Comparison of ENCODE assay signal across 2 cellular contexts in the genomic region with DNA sequence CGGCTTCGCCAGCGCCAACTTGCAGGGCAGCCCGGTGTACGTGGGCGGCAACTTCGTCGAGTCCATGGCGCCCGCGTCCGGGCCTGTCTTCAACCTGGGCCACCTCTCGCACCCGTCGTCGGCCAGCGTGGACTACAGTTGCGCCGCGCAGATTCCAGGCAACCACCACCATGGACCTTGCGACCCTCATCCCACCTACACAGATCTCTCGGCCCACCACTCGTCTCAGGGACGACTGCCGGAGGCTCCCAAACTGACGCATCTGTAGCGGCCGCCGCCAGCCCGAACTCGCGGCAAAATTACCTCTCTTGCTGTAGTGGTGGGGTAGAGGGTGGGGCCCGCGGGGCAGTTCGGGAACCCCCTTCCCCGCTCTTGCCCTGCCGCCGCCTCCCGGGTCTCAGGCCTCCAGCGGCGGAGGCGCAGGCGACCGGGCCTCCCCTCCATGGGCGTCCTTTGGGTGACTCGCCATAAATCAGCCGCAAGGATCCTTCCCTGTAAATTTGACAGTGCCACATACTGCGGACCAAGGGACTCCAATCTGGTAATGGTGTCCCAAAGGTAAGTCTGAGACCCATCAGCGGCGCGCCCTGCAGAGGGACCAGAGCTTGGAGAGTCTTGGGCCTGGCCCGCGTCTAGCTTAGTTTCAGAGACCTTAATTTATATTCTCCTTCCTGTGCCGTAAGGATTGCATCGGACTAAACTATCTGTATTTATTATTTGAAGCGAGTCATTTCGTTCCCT.
TF ChIP-seq lines count a peak whose summit lies in the region.

No MANE protein-coding gene starts in this region.

TF ChIP-seq in HepG2, 621 proteins besides CTCF, POLR2A, EP300 and RAD21 (continues in another document):
- TF ChIP-seq, protein P1, sequence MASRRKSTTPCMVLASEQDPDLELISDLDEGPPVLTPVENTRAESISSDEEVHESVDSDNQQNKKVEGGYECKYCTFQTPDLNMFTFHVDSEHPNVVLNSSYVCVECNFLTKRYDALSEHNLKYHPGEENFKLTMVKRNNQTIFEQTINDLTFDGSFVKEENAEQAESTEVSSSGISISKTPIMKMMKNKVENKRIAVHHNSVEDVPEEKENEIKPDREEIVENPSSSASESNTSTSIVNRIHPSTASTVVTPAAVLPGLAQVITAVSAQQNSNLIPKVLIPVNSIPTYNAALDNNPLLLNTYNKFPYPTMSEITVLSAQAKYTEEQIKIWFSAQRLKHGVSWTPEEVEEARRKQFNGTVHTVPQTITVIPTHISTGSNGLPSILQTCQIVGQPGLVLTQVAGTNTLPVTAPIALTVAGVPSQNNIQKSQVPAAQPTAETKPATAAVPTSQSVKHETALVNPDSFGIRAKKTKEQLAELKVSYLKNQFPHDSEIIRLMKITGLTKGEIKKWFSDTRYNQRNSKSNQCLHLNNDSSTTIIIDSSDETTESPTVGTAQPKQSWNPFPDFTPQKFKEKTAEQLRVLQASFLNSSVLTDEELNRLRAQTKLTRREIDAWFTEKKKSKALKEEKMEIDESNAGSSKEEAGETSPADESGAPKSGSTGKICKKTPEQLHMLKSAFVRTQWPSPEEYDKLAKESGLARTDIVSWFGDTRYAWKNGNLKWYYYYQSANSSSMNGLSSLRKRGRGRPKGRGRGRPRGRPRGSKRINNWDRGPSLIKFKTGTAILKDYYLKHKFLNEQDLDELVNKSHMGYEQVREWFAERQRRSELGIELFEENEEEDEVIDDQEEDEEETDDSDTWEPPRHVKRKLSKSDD (CRISPR knock-in tag; IDR thresholded peaks at IDR 0.05; ENCODE audit: low read depth) = 0 out of 2 replicates have a peak, but pooled peaks have one; percentile 9
- TF ChIP-seq AGO2 (optimal IDR thresholded peaks at IDR 0.05; ENCODE audit: low read depth, low read length) (peak; percentile 98), RBFOX2 (IDR thresholded peaks at IDR 0.05; ENCODE audit: low read depth, low read length) (peak; percentile 31; the same call in 1 of the 2 replicates), TAF1 (CRISPR knock-in tag; IDR thresholded peaks at IDR 0.05) (0 out of 2 replicates have a peak, but pooled peaks have one; percentile 9), ZNF589 (CRISPR knock-in tag; conservative IDR thresholded peaks at IDR 0.05) (0 out of 2 replicates have a peak, but pooled peaks have one; percentile 45), ZNF891 (CRISPR knock-in tag; IDR thresholded peaks at IDR 0.05) (0 out of 2 replicates have a peak, but pooled peaks have one; percentile 16), HOXA3 (CRISPR knock-in tag; IDR thresholded peaks at IDR 0.05) (peak; percentile 16; the same call in 1 of the 2 replicates), SIX4 (CRISPR knock-in tag; IDR thresholded peaks at IDR 0.05) (no peak), ZNF792 (CRISPR knock-in tag; IDR thresholded peaks at IDR 0.05) (0 out of 2 replicates have a peak, but pooled peaks have one; percentile 28), SIN3A (IDR thresholded peaks at IDR 0.05; ENCODE audit: borderline replicate concordance, low read depth, low read length) (0 out of 2 replicates have a peak, but pooled peaks have one; percentile 31), RCOR2 (CRISPR knock-in tag; IDR thresholded peaks at IDR 0.05) (no peak), ZBTB38 (CRISPR knock-in tag; IDR thresholded peaks at IDR 0.05) (peak; percentile 88), SRSF1 (optimal IDR thresholded peaks at IDR 0.05; ENCODE audit: low read depth, low read length) (peak; percentile 55), SNRNP70 (IDR thresholded peaks at IDR 0.05; ENCODE audit: low read depth, low read length) (no peak), RBM22 (optimal IDR thresholded peaks at IDR 0.05; ENCODE audit: low read length) (peak; percentile 96)
- TF ChIP-seq, protein P2, sequence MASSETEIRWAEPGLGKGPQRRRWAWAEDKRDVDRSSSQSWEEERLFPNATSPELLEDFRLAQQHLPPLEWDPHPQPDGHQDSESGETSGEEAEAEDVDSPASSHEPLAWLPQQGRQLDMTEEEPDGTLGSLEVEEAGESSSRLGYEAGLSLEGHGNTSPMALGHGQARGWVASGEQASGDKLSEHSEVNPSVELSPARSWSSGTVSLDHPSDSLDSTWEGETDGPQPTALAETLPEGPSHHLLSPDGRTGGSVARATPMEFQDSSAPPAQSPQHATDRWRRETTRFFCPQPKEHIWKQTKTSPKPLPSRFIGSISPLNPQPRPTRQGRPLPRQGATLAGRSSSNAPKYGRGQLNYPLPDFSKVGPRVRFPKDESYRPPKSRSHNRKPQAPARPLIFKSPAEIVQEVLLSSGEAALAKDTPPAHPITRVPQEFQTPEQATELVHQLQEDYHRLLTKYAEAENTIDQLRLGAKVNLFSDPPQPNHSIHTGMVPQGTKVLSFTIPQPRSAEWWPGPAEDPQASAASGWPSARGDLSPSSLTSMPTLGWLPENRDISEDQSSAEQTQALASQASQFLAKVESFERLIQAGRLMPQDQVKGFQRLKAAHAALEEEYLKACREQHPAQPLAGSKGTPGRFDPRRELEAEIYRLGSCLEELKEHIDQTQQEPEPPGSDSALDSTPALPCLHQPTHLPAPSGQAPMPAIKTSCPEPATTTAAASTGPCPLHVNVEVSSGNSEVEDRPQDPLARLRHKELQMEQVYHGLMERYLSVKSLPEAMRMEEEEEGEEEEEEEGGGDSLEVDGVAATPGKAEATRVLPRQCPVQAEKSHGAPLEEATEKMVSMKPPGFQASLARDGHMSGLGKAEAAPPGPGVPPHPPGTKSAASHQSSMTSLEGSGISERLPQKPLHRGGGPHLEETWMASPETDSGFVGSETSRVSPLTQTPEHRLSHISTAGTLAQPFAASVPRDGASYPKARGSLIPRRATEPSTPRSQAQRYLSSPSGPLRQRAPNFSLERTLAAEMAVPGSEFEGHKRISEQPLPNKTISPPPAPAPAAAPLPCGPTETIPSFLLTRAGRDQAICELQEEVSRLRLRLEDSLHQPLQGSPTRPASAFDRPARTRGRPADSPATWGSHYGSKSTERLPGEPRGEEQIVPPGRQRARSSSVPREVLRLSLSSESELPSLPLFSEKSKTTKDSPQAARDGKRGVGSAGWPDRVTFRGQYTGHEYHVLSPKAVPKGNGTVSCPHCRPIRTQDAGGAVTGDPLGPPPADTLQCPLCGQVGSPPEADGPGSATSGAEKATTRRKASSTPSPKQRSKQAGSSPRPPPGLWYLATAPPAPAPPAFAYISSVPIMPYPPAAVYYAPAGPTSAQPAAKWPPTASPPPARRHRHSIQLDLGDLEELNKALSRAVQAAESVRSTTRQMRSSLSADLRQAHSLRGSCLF (CRISPR knock-in tag; IDR thresholded peaks at IDR 0.05; ENCODE audit: borderline replicate concordance) = no peak
- TF ChIP-seq, protein P3, sequence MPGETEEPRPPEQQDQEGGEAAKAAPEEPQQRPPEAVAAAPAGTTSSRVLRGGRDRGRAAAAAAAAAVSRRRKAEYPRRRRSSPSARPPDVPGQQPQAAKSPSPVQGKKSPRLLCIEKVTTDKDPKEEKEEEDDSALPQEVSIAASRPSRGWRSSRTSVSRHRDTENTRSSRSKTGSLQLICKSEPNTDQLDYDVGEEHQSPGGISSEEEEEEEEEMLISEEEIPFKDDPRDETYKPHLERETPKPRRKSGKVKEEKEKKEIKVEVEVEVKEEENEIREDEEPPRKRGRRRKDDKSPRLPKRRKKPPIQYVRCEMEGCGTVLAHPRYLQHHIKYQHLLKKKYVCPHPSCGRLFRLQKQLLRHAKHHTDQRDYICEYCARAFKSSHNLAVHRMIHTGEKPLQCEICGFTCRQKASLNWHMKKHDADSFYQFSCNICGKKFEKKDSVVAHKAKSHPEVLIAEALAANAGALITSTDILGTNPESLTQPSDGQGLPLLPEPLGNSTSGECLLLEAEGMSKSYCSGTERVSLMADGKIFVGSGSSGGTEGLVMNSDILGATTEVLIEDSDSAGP (CRISPR knock-in tag; IDR thresholded peaks at IDR 0.05; ENCODE audit: borderline replicate concordance) = peak; percentile 40; the same call in 1 of the 2 replicates

TF ChIP-seq in neural cell, 6 proteins besides CTCF, POLR2A, EP300 and RAD21:
- TF ChIP-seq EZH2 (IDR thresholded peaks at IDR 0.05; ENCODE audit: borderline replicate concordance, insufficient read depth, low read length, poor library complexity, severe bottlenecking) (peak; percentile 93), TAF1 (IDR thresholded peaks at IDR 0.05; ENCODE audit: low read depth) (no peak)
